Comparison of ENCODE assay signal across 16 cellular contexts in genomic region chr4:10741961-10742699, GRCh38. TPM values are rescaled to one million over a fixed set of nuclear protein-coding genes. Genes with fewer than 3 reads are reported as not detected.
A peak's percentile ranks its signal among the peaks of the same experiment; 100 is the strongest.
DNase-seq lines count a peak whose midpoint lies in the region; ATAC-seq and TF ChIP-seq lines count a peak whose summit lies in the region.
"Had no signal": no experiment of that assay in that cellular context is flagged by ENCODE, and none has a peak within 500 bp of the region (broad histone marks: within the 10 kb centered on the region; RNA-seq: fewer than 3 reads in every experiment).

No MANE protein-coding gene starts in this region.

- H3K27ac Mint-ChIP-seq in activated CD8-positive, alpha-beta T cell treated with anti-CD3 and anti-CD28 coated beads for 36 hours, result no peak overlapping the region
- no peak overlapping the region for H3K27ac Mint-ChIP-seq in activated CD8-positive, alpha-beta T cell treated with anti-CD3 and anti-CD28 coated beads, Interleukin-2, amount 10 ng/mL, durations not matched to agents 7 days and 5 days
- H3K27ac Mint-ChIP-seq in stimulated activated naive B cell treated with anti-CD40 and anti-IgM and Interleukin-4, amounts not matched to agents 10 μg/mL and 1 μg/mL and 100 μg/mL, for 72 hours, result no peak overlapping the region
- no peak overlapping the region for H3K27ac Mint-ChIP-seq in CD14-positive monocyte

- H3K36me3 ChIP-seq in psoas muscle (ENCODE audit: insufficient read depth in 1 of 2, low read depth in 1 of 2), result no peaks in the 10 kb centered on the region
- H3K36me3 ChIP-seq: esophagus squamous epithelium had no signal

- WGBS in psoas muscle, 3 donors, result 72 to 91% (median 83%) methylated on average over 1 of the region's 1 CpG

- H3K36me3 Mint-ChIP-seq in activated CD8-positive, alpha-beta T cell treated with anti-CD3 and anti-CD28 coated beads for 36 hours (ENCODE audit: low read depth), result no peaks in the 10 kb centered on the region
- H3K36me3 Mint-ChIP-seq in activated CD8-positive, alpha-beta T cell treated with anti-CD3 and anti-CD28 coated beads, Interleukin-2, amount 10 ng/mL, durations not matched to agents 7 days and 5 days (ENCODE audit: low read depth), result no peaks in the 10 kb centered on the region
- no peaks in the 10 kb centered on the region for H3K36me3 Mint-ChIP-seq in stimulated activated naive B cell treated with anti-CD40 and anti-IgM and Interleukin-4, amounts not matched to agents 10 μg/mL and 1 μg/mL and 100 μg/mL, for 72 hours
- H3K36me3 Mint-ChIP-seq in CD14-positive monocyte, result no peaks in the 10 kb centered on the region

- peak; percentile 30 for ATAC-seq in activated CD8-positive, alpha-beta T cell treated with anti-CD3 and anti-CD28 coated beads for 36 hours
- ATAC-seq in activated CD8-positive, alpha-beta T cell treated with anti-CD3 and anti-CD28 coated beads, Interleukin-2, amount 10 ng/mL, durations not matched to agents 7 days and 5 days, result no peak
- ATAC-seq in GM21526 (IDR thresholded peaks at IDR 0.05; ENCODE audit: low FRiP score, unreplicated experiment) (peak; percentile 52), HG03095 (IDR thresholded peaks at IDR 0.05; ENCODE audit: unreplicated experiment) (peak; percentile 45), psoas muscle (no peak)
- ATAC-seq in stimulated activated naive B cell treated with anti-CD40 and anti-IgM and Interleukin-4, amounts not matched to agents 10 μg/mL and 1 μg/mL and 100 μg/mL, for 72 hours (replicated peaks), result peak; percentile 52 to 56

- no peak for TF ChIP-seq CTCF in activated CD8-positive, alpha-beta T cell treated with anti-CD3 and anti-CD28 coated beads for 36 hours (IDR thresholded peaks at IDR 0.05)
- TF ChIP-seq CTCF in psoas muscle (IDR thresholded peaks at IDR 0.05), result no peak
- no peak for TF ChIP-seq CTCF in CD14-positive monocyte (IDR thresholded peaks at IDR 0.05)

- no peak for DNase-seq in activated CD8-positive, alpha-beta T cell treated with anti-CD3 and anti-CD28 coated beads for 36 hours
- no peak for DNase-seq in activated CD8-positive, alpha-beta T cell treated with anti-CD3 and anti-CD28 coated beads, Interleukin-2, amount 10 ng/mL, durations not matched to agents 7 days and 5 days
- DNase-seq in stimulated activated naive B cell treated with anti-CD40 and anti-IgM and Interleukin-4, amounts not matched to agents 10 μg/mL and 1 μg/mL and 100 μg/mL, for 72 hours, result no peak
- DNase-seq in putamen (ENCODE audit: low spot score) (no peak), psoas muscle (no peak), CD14-positive monocyte (ENCODE audit: low spot score) (no peak)
- DNase-seq: COR-L47, esophagus squamous epithelium, NCI-H2171 had no signal

- no peaks in the 10 kb centered on the region for H3K9me3 Mint-ChIP-seq in activated CD8-positive, alpha-beta T cell treated with anti-CD3 and anti-CD28 coated beads for 36 hours
- no peaks in the 10 kb centered on the region for H3K9me3 Mint-ChIP-seq in activated CD8-positive, alpha-beta T cell treated with anti-CD3 and anti-CD28 coated beads, Interleukin-2, amount 10 ng/mL, durations not matched to agents 7 days and 5 days (ENCODE audit: insufficient read depth)
- peaks cover 0 to 2% of the 10 kb centered on the region in 2 donors for H3K9me3 Mint-ChIP-seq in stimulated activated naive B cell treated with anti-CD40 and anti-IgM and Interleukin-4, amounts not matched to agents 10 μg/mL and 1 μg/mL and 100 μg/mL, for 72 hours
- no peaks in the 10 kb centered on the region for H3K9me3 Mint-ChIP-seq in CD14-positive monocyte

- no peaks in the 10 kb centered on the region for H3K4me1 ChIP-seq in psoas muscle
- H3K4me1 ChIP-seq: esophagus squamous epithelium had no signal

- H3K4me3 ChIP-seq in psoas muscle, result no peak overlapping the region
- H3K4me3 ChIP-seq: esophagus squamous epithelium, SK-N-MC had no signal

- POLR2A ChIA-PET in activated CD8-positive, alpha-beta T cell treated with anti-CD3 and anti-CD28 coated beads for 36 hours (lab: Charles Lee), result no interaction called here
- POLR2A ChIA-PET in activated CD8-positive, alpha-beta T cell treated with anti-CD3 and anti-CD28 coated beads, Interleukin-2, amount 10 ng/mL, durations not matched to agents 7 days and 5 days (lab: Charles Lee), result no interaction called here

- H3K9me3 ChIP-seq in psoas muscle, result no peaks in the 10 kb centered on the region
- H3K9me3 ChIP-seq: esophagus squamous epithelium had no signal

- no peaks in the 10 kb centered on the region for H3K27me3 Mint-ChIP-seq in activated CD8-positive, alpha-beta T cell treated with anti-CD3 and anti-CD28 coated beads for 36 hours
- H3K27me3 Mint-ChIP-seq in activated CD8-positive, alpha-beta T cell treated with anti-CD3 and anti-CD28 coated beads, Interleukin-2, amount 10 ng/mL, durations not matched to agents 7 days and 5 days (ENCODE audit: low read depth), result no peaks in the 10 kb centered on the region
- no peaks in the 10 kb centered on the region for H3K27me3 Mint-ChIP-seq in stimulated activated naive B cell treated with anti-CD40 and anti-IgM and Interleukin-4, amounts not matched to agents 10 μg/mL and 1 μg/mL and 100 μg/mL, for 72 hours
- peaks cover 0 to 2% (median 2%) of the 10 kb centered on the region in 3 donors for H3K27me3 Mint-ChIP-seq in CD14-positive monocyte (ENCODE audit: low read depth in 3 of 3)

- no peaks in the 10 kb centered on the region for H3K27me3 ChIP-seq in psoas muscle (ENCODE audit: insufficient read depth in 3 of 3, low read length in 2 of 3)

- H3K4me1 Mint-ChIP-seq in activated CD8-positive, alpha-beta T cell treated with anti-CD3 and anti-CD28 coated beads for 36 hours (ENCODE audit: low read depth), result peaks cover 5% of the 10 kb centered on the region
- H3K4me1 Mint-ChIP-seq in activated CD8-positive, alpha-beta T cell treated with anti-CD3 and anti-CD28 coated beads, Interleukin-2, amount 10 ng/mL, durations not matched to agents 7 days and 5 days (ENCODE audit: low read depth), result no peaks in the 10 kb centered on the region
- H3K4me1 Mint-ChIP-seq in stimulated activated naive B cell treated with anti-CD40 and anti-IgM and Interleukin-4, amounts not matched to agents 10 μg/mL and 1 μg/mL and 100 μg/mL, for 72 hours, result peaks cover 7 to 24% of the 10 kb centered on the region in 2 donors
- H3K4me1 Mint-ChIP-seq in CD14-positive monocyte, result no peaks in the 10 kb centered on the region

- CTCF ChIA-PET in activated CD8-positive, alpha-beta T cell treated with anti-CD3 and anti-CD28 coated beads for 36 hours (lab: Charles Lee), result no interaction called here
- CTCF ChIA-PET in activated CD8-positive, alpha-beta T cell treated with anti-CD3 and anti-CD28 coated beads, Interleukin-2, amount 10 ng/mL, durations not matched to agents 7 days and 5 days (lab: Charles Lee), result interaction anchor here (1.2 kb wide), 1 partner anchor 113 kb away, joined by 3 read pairs; no protein-coding TSS in a partner anchor

- H3K4me3 Mint-ChIP-seq in activated CD8-positive, alpha-beta T cell treated with anti-CD3 and anti-CD28 coated beads for 36 hours, result no peak overlapping the region
- no peak overlapping the region for H3K4me3 Mint-ChIP-seq in activated CD8-positive, alpha-beta T cell treated with anti-CD3 and anti-CD28 coated beads, Interleukin-2, amount 10 ng/mL, durations not matched to agents 7 days and 5 days
- no peak overlapping the region for H3K4me3 Mint-ChIP-seq in stimulated activated naive B cell treated with anti-CD40 and anti-IgM and Interleukin-4, amounts not matched to agents 10 μg/mL and 1 μg/mL and 100 μg/mL, for 72 hours
- no peak overlapping the region for H3K4me3 Mint-ChIP-seq in CD14-positive monocyte

- H3K27ac ChIP-seq in psoas muscle, result no peak overlapping the region
- H3K27ac ChIP-seq: esophagus squamous epithelium, SK-N-MC had no signal

- intact Hi-C loops in activated CD8-positive, alpha-beta T cell treated with anti-CD3 and anti-CD28 coated beads for 36 hours (cut with micrococcal nuclease), result no loop called here
- intact Hi-C loops in psoas muscle (cut with DNase I), result no loop called here
- intact Hi-C loops in CD14-positive monocyte (cut with micrococcal nuclease), result no loop called here

RNA-seq across cellular contexts. Expression of gene CLNK, which starts 57.6 kb away (rescaled TPM):
- under 1 TPM in 1 of 2 experiments, not detected in 1; 0.18 TPM for total RNA-seq in activated CD8-positive, alpha-beta T cell treated with anti-CD3 and anti-CD28 coated beads for 36 hours
- not detected for total RNA-seq in activated CD8-positive, alpha-beta T cell treated with anti-CD3 and anti-CD28 coated beads, Interleukin-2, amount 10 ng/mL, durations not matched to agents 7 days and 5 days
- under 1 TPM in 1 of 4 donors, not detected in 3; 0.09 TPM for total RNA-seq in psoas muscle
- polyA plus RNA-seq in psoas muscle (under 1 TPM in 1 of 3 donors, not detected in 2; 0.01 TPM), CD14-positive monocyte (not detected)
- total RNA-seq: A172, H1, HT1080, skeletal muscle tissue had no signal
- polyA plus RNA-seq: H1 had no signal

Comparison
In these comparisons a context has a peak if more than half of its experiments do, and no peak if none do; other contexts are left out.
1. ATAC-seq: peak in activated CD8-positive, alpha-beta T cell treated with anti-CD3 and anti-CD28 coated beads for 36 hours (single experiment), GM21526 (single experiment), HG03095 (single experiment) and stimulated activated naive B cell treated with anti-CD40 and anti-IgM and Interleukin-4, amounts not matched to agents 10 μg/mL and 1 μg/mL and 100 μg/mL, for 72 hours (2 of 2); none in activated CD8-positive, alpha-beta T cell treated with anti-CD3 and anti-CD28 coated beads, Interleukin-2, amount 10 ng/mL, durations not matched to agents 7 days and 5 days (single experiment) and psoas muscle (0 of 4).